In the genomic region with DNA sequence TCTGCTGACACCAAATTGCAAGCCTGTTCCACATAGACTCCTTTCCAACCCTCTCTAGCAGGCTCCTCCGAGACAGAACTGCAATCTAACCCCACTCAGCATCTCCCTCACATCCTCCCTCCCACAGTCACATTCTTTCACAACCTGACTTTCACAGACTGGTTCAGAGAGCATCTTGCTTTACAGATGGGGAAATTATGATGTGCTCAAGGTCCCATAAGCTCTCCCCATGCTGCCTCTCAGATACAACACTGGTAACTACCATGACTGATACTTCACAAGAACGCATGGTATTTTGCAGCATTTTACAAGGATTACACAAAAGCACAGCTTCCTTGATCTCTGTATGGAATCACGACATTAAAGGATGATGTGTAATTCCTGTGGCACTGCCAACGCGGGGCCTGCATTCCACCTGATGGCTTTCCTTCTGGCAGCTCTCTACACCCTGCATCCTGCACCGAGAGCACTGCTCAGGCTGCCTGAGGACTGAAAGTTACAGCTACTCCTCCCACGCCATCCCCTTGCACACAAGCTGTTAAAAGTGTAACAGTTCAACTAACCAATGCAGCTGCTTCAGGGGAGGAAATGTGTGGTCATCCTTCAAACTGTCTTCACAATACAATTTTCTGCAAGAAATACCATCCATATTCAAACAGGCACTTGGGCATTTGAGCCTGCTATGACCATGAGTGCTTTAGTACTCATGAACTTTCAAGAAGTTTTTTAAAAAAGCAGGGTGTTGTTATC, we compare ENCODE assay signal across 9 cellular contexts. TPM values are rescaled to one million over a fixed set of nuclear protein-coding genes. Genes with fewer than 3 reads are reported as not detected.
DNase-seq lines count a peak whose midpoint lies in the region; ATAC-seq and TF ChIP-seq lines count a peak whose summit lies in the region.
"Had no signal": no experiment of that assay in that cellular context is flagged by ENCODE, and none has a peak within 500 bp of the region (broad histone marks: within the 10 kb centered on the region; RNA-seq: fewer than 3 reads in every experiment).

No MANE protein-coding gene starts in this region.

- H3K9ac ChIP-seq in mucosa of rectum (ENCODE audit: low read depth in 1 of 2, low read length in 2 of 2), result no peak overlapping the region

- DNase-seq in GDM1 (lab: John Stamatoyannopoulos, UW) (peak; percentile 74), Kasumi-1 (lab: John Stamatoyannopoulos, UW) (peak; percentile 95 to 97), vagina (ENCODE audit: extremely low spot score in 2 of 2) (no peak), ACHN (no peak), C1 segment of cervical spinal cord (lab: John Stamatoyannopoulos, UW) (no peak)
- DNase-seq in activated naive CD4-positive, alpha-beta T cell treated with anti-CD3 and anti-CD28 coated beads, Interleukin-2, amount 10 ng/mL, durations not matched to agents 7 days and 5 days, result peak; percentile 71

- H3K9me3 ChIP-seq in mucosa of rectum (ENCODE audit: control insufficient read depth in 2 of 2, low read length in 2 of 2) (no peaks in the 10 kb centered on the region), vagina (no peaks in the 10 kb centered on the region)

- H3K27ac ChIP-seq in mucosa of rectum (ENCODE audit: low read depth in 2 of 2, low read length in 2 of 2) (peak overlapping the region; percentile 52 to 76), vagina (peak overlapping the region; percentile 80)

- TF ChIP-seq POLR2A in vagina (IDR thresholded peaks at IDR 0.05), result no peak

- peak overlapping the region; percentile 93 for H3K27ac Mint-ChIP-seq in activated naive CD4-positive, alpha-beta T cell treated with anti-CD3 and anti-CD28 coated beads, Interleukin-2, amount 10 ng/mL, durations not matched to agents 7 days and 5 days

- CTCF ChIA-PET in activated naive CD4-positive, alpha-beta T cell treated with anti-CD3 and anti-CD28 coated beads, Interleukin-2, amount 10 ng/mL, durations not matched to agents 7 days and 5 days (lab: Charles Lee), result interaction anchor here (0.7 to 9.3 kb wide), 9 partner anchors 9 to 62 kb away, joined by 3 to 69 read pairs (median 7); partner anchors contain the start of gene TBC1D2B

- in situ Hi-C loops in ACHN (cut with HindIII; ENCODE audit: low pct_ligation_motif_present, low pct_unique_long_range_greater_than_20kb, low sequenced_read_pairs), result no loop called here

- no peaks in the 10 kb centered on the region for H3K27me3 Mint-ChIP-seq in activated naive CD4-positive, alpha-beta T cell treated with anti-CD3 and anti-CD28 coated beads, Interleukin-2, amount 10 ng/mL, durations not matched to agents 7 days and 5 days

- peaks cover 60 to 64% of the 10 kb centered on the region in 2 donors for H3K4me1 ChIP-seq in mucosa of rectum (ENCODE audit: control insufficient read depth in 2 of 2, insufficient read depth in 2 of 2, low read length in 2 of 2)
- H3K4me1 ChIP-seq in vagina, result peaks cover 88% of the 10 kb centered on the region

- TF ChIP-seq CTCF in vagina (IDR thresholded peaks at IDR 0.05), result no peak

- no peaks in the 10 kb centered on the region for H3K9me3 Mint-ChIP-seq in activated naive CD4-positive, alpha-beta T cell treated with anti-CD3 and anti-CD28 coated beads, Interleukin-2, amount 10 ng/mL, durations not matched to agents 7 days and 5 days

- peak overlapping the region; percentile 18 for H3K4me3 Mint-ChIP-seq in activated naive CD4-positive, alpha-beta T cell treated with anti-CD3 and anti-CD28 coated beads, Interleukin-2, amount 10 ng/mL, durations not matched to agents 7 days and 5 days

- H3K36me3 ChIP-seq in mucosa of rectum (ENCODE audit: control insufficient read depth in 2 of 2, insufficient read depth in 2 of 2, low read length in 2 of 2) (peaks cover 12 to 18% of the 10 kb centered on the region in 2 donors), vagina (peaks cover 0 to 9% of the 10 kb centered on the region in 2 donors)

- H3K4me1 Mint-ChIP-seq in activated naive CD4-positive, alpha-beta T cell treated with anti-CD3 and anti-CD28 coated beads, Interleukin-2, amount 10 ng/mL, durations not matched to agents 7 days and 5 days, result peaks cover 91% of the 10 kb centered on the region

- H3K36me3 Mint-ChIP-seq in activated naive CD4-positive, alpha-beta T cell treated with anti-CD3 and anti-CD28 coated beads, Interleukin-2, amount 10 ng/mL, durations not matched to agents 7 days and 5 days, result peaks cover 48% of the 10 kb centered on the region

- H3K4me3 ChIP-seq in mucosa of rectum (ENCODE audit: low read length in 2 of 2) (no peak overlapping the region), vagina (no peak overlapping the region)

- H3K27me3 ChIP-seq in mucosa of rectum (ENCODE audit: control insufficient read depth in 2 of 2, insufficient read depth in 2 of 2, low read length in 2 of 2), result no peaks in the 10 kb centered on the region
- no peaks in the 10 kb centered on the region for H3K27me3 ChIP-seq in vagina

- intact Hi-C loops in vagina (cut with DNase I), result loop anchor here (5.0 kb wide), 1 partner anchor 863 kb away; no protein-coding TSS in a partner anchor

- ATAC-seq in GM21526 (IDR thresholded peaks at IDR 0.05; ENCODE audit: low FRiP score, unreplicated experiment), result peak; percentile 74

RNA-seq across cellular contexts. Expression of gene TBC1D2B, which starts 27.6 kb away (rescaled TPM):
- total RNA-seq in vagina, result 63.6 TPM

RNA-seq across cellular contexts. Expression of gene SH2D7, which starts 42.5 kb away (rescaled TPM):
- not detected for total RNA-seq in vagina
- total RNA-seq: liver had no signal

Comparison
In these comparisons a context has a peak if more than half of its experiments do, and no peak if none do; other contexts are left out.
1. DNase-seq: peak in GDM1 (single experiment), Kasumi-1 (2 of 2) and activated naive CD4-positive, alpha-beta T cell treated with anti-CD3 and anti-CD28 coated beads, Interleukin-2, amount 10 ng/mL, durations not matched to agents 7 days and 5 days (single experiment); none in vagina (0 of 2), ACHN (single experiment) and C1 segment of cervical spinal cord (0 of 14).